8 cellular contexts compared by ENCODE assay signal in genomic region chr11:63478896-63479295, GRCh38. TPM values are rescaled to one million over a fixed set of nuclear protein-coding genes. Genes with fewer than 3 reads are reported as not detected.
DNase-seq lines count a peak whose midpoint lies in the region; ATAC-seq and TF ChIP-seq lines count a peak whose summit lies in the region.

No MANE protein-coding gene starts in this region.

- peaks cover 3% of the 10 kb centered on the region for H3K9me3 ChIP-seq in WERI-Rb-1 (ENCODE audit: severe bottlenecking)

- no peaks in the 10 kb centered on the region for H3K36me3 ChIP-seq in WERI-Rb-1

- H3K4me3 ChIP-seq in WERI-Rb-1 (ENCODE audit: low read depth, low read length) = no peak overlapping the region

- no peak overlapping the region for H3K27ac ChIP-seq in WERI-Rb-1

- TF ChIP-seq CTCF in WERI-Rb-1 (IDR thresholded peaks at IDR 0.05; ENCODE audit: low read depth, low read length) = peak; percentile 82

- peaks cover 8% of the 10 kb centered on the region for H3K27me3 ChIP-seq in WERI-Rb-1 (ENCODE audit: insufficient read depth, low read depth, severe bottlenecking)

- DNase-seq in AG08396 (ENCODE audit: low spot score) (peak; percentile 80), NCI-H2227 treated with DMSO at 0.1 percent for 48 hours (lab: John Stamatoyannopoulos, UW) (peak; percentile 81), WERI-Rb-1 (peak; percentile 54), cerebellar cortex (ENCODE audit: low spot score) (peak; percentile 81), left colon (peak in 1 of 2 donors; percentile 18)
- peak; percentile 13 for DNase-seq in stimulated activated CD4-positive, alpha-beta T cell treated with anti-CD3 and anti-CD28 coated beads, Interleukin-4, amount 100 ng/mL, for 1 hour

- intact Hi-C loops in left colon (cut with DNase I, micrococcal nuclease) = loop anchor here in 1 of 2 donors (5.0 kb wide), 1 partner anchor 258 kb away; no protein-coding TSS in a partner anchor

- ATAC-seq in GM21786 (IDR thresholded peaks at IDR 0.05; ENCODE audit: unreplicated experiment) (peak; percentile 65), left colon (peak; percentile 89), HG03139 (IDR thresholded peaks at IDR 0.05; ENCODE audit: unreplicated experiment) (no peak)

RNA-seq across cellular contexts. Expression of gene PLAAT5, which starts 12.1 kb away (rescaled TPM):
- total RNA-seq in left colon = 1 to 10 TPM in 1 of 2 donors, under 1 TPM in 1; 0.21 to 1.1 TPM

RNA-seq across cellular contexts. Expression of gene LGALS12, which starts 27.0 kb away (rescaled TPM):
- total RNA-seq in left colon = under 1 TPM; 0.18 to 0.36 TPM

RNA-seq across cellular contexts. Expression of gene PLAAT4, which starts 57.7 kb away (rescaled TPM):
- total RNA-seq in left colon = 10 to 100 TPM; 43.9 to 51.4 TPM
